11 cellular contexts compared by ENCODE assay signal in genomic region chr11:81987829-81988472, GRCh38.
DNase-seq lines count a peak whose midpoint lies in the region; ATAC-seq and TF ChIP-seq lines count a peak whose summit lies in the region.
"Had no signal": no experiment of that assay in that cellular context is flagged by ENCODE, and none has a peak within 500 bp of the region (broad histone marks: within the 10 kb centered on the region; RNA-seq: fewer than 3 reads in every experiment).

No MANE protein-coding gene starts in this region.

- ATAC-seq in HG03175 (IDR thresholded peaks at IDR 0.05; ENCODE audit: unreplicated experiment) (peak; percentile 52), HG03342 (IDR thresholded peaks at IDR 0.05; ENCODE audit: unreplicated experiment) (no peak)

- H3K27me3 ChIP-seq in testis = no peaks in the 10 kb centered on the region

- peak overlapping the region; percentile 68 to 81 for H3K27ac ChIP-seq in testis

- H3K4me3 ChIP-seq in epithelial cell of proximal tubule (ENCODE audit: low read depth, low read length) (no peak overlapping the region), testis (no peak overlapping the region)

- DNase-seq in NOMO-1 treated with DMSO at 0.1 percent for 48 hours (lab: John Stamatoyannopoulos, UW; ENCODE audit: unreplicated experiment) (peak; percentile 13), NOMO-1 treated with dmso at 0.1 percent for 144 hours (lab: John Stamatoyannopoulos, UW; ENCODE audit: unreplicated experiment) (no peak), epithelial cell of proximal tubule (ENCODE audit: low read depth) (peak; percentile 85), testis (peak; percentile 90), NCI-H128 (lab: John Stamatoyannopoulos, UW; ENCODE audit: unreplicated experiment) (no peak), HCEC 1CT (no peak)
- DNase-seq: ACHN; retina; stimulated activated naive CD4-positive, alpha-beta T cell had no signal

- intact Hi-C loops in testis (cut with DNase I; ENCODE audit: low total_unique reads) = no loop called here

- H3K36me3 ChIP-seq in testis (ENCODE audit: low read depth, missing control alignments) = no peaks in the 10 kb centered on the region

- no peak for TF ChIP-seq POLR2A in testis (IDR thresholded peaks at IDR 0.05)

- H3K9me3 ChIP-seq in testis = no peaks in the 10 kb centered on the region

- no peak for TF ChIP-seq CTCF in epithelial cell of proximal tubule (conservative IDR thresholded peaks at IDR 0.05; ENCODE audit: low read depth, low read length)
- TF ChIP-seq CTCF in testis (IDR thresholded peaks at IDR 0.05) = no peak

- WGBS in testis, 2 donors = 55 to 76% methylated on average over 3 of the region's 3 CpGs

- H3K4me1 ChIP-seq in testis = peaks cover 13% of the 10 kb centered on the region

Comparison
In these comparisons a context has a peak if more than half of its experiments do, and no peak if none do; other contexts are left out.
1. DNase-seq: peak in NOMO-1 treated with DMSO at 0.1 percent for 48 hours (single experiment), epithelial cell of proximal tubule (single experiment) and testis (single experiment); none in NOMO-1 treated with dmso at 0.1 percent for 144 hours (single experiment), NCI-H128 (single experiment) and HCEC 1CT (single experiment).